ENCODE assay signal across 5 cellular contexts in genomic region chr16:26161461-26162180, GRCh38.
"Had no signal": no experiment of that assay in that cellular context is flagged by ENCODE, and none has a peak within 500 bp of the region (broad histone marks: within the 10 kb centered on the region; RNA-seq: fewer than 3 reads in every experiment).

No MANE protein-coding gene starts in this region.

- DNase-seq: H9, HCEC 1CT, IMR-90 had no signal

- H3K4me3 Mint-ChIP-seq: GM23338, H9 had no signal

- H3K4me1 Mint-ChIP-seq: GM23338, H9 had no signal

- H3K9me3 Mint-ChIP-seq: H9 had no signal

- ATAC-seq: GM23338, K562 had no signal

- H3K4me3 ChIP-seq: GM23338, K562 had no signal

- H3K27ac Mint-ChIP-seq: GM23338, H9 had no signal

- H3K4me2 ChIP-seq: GM23338 had no signal

- H2AFZ ChIP-seq: GM23338 had no signal
